In the genomic region with DNA sequence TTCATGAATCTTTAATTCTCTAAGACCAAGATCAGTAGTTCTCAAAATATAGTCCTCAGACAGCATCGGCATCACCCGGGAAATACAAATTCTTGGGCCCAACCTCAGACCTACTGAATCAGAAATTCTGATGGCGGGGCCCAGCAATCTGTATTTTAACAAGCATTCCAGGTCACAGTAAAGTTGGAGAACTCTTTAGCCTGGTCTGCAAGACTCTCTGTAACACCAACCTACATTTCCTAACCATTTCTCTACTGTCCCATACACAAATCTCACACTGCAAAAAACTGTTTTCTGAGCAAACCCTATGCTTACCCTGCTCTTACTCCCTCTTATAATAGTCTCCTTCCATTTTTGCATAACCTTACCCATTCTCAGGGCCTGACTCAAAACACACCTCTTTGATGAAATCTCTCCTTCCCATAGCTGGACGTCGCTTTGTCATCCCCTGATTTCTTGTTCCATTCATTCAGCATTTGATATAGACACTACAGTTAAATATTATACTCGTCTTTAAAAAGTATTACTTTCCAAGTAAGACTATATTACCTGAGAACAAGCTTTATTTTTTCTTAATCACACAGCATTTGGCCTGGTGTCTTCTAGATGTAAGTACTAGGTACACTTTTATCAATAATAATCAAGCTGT, we compare ENCODE assay signal across 12 cellular contexts.
A peak's percentile ranks its signal among the peaks of the same experiment; 100 is the strongest.
DNase-seq lines count a peak whose midpoint lies in the region; ATAC-seq and TF ChIP-seq lines count a peak whose summit lies in the region.
"Had no signal": no experiment of that assay in that cellular context is flagged by ENCODE, and none has a peak within 500 bp of the region (broad histone marks: within the 10 kb centered on the region; RNA-seq: fewer than 3 reads in every experiment).

No MANE protein-coding gene starts in this region.

- peaks cover 0 to 5% of the 10 kb centered on the region in 2 donors for H3K36me3 ChIP-seq in body of pancreas (replicated peaks in 1 of 2; ENCODE audit: insufficient read depth in 1 of 2, low read depth in 2 of 2)

- H3K36me3 Mint-ChIP-seq in WTC11 (peaks cover 31% of the 10 kb centered on the region), CD14-positive monocyte (peaks cover 83 to 98% of the 10 kb centered on the region in 2 donors)

- intact Hi-C loops in body of pancreas (cut with DNase I): no loop called here
- intact Hi-C loops in CD14-positive monocyte (cut with micrococcal nuclease): no loop called here

- POLR2A ChIA-PET in WTC11 (lab: Charles Lee): no interaction called here

- H3K4me1 ChIP-seq in body of pancreas: no peaks in the 10 kb centered on the region
- H3K4me1 ChIP-seq: testis had no signal

- TF ChIP-seq POLR2A in body of pancreas (IDR thresholded peaks at IDR 0.05): no peak

- H3K4me3 ChIP-seq in body of pancreas: no peak overlapping the region
- H3K4me3 ChIP-seq in coronary artery: no peak overlapping the region
- H3K4me3 ChIP-seq: testis had no signal

- DNase-seq in WTC11 (ENCODE audit: low spot score): no peak
- no peak for DNase-seq in retina
- no peak for DNase-seq in body of pancreas
- DNase-seq in coronary artery (ENCODE audit: low spot score): no peak
- no peak for DNase-seq in CD14-positive monocyte (ENCODE audit: low spot score)
- DNase-seq: DMS153, T1000, testis had no signal

- CTCF ChIA-PET in WTC11 (lab: Charles Lee): interaction anchor here (0.6 kb wide), 1 partner anchor 171 kb away, joined by 3 read pairs; no protein-coding TSS in a partner anchor

- H3K4me3 Mint-ChIP-seq in WTC11 (no peak overlapping the region), CD14-positive monocyte (no peak overlapping the region)
- H3K4me3 Mint-ChIP-seq: activated naive CD8-positive, alpha-beta T cell had no signal

- H3K9me3 ChIP-seq in body of pancreas: no peaks in the 10 kb centered on the region
- H3K9me3 ChIP-seq: testis had no signal

- H3K27ac Mint-ChIP-seq in WTC11: 0 out of 2 replicates have a peak overlapping the region, but pooled peaks have one; percentile 17
- no peak overlapping the region for H3K27ac Mint-ChIP-seq in CD14-positive monocyte
- H3K27ac Mint-ChIP-seq: activated naive CD8-positive, alpha-beta T cell had no signal

- 0 out of 2 replicates have a peak, but pooled peaks cover 5% of the 10 kb centered on the region for H3K9me3 Mint-ChIP-seq in WTC11
- peaks cover 0 to 3% (median 0%) of the 10 kb centered on the region in 7 donors for H3K9me3 Mint-ChIP-seq in CD14-positive monocyte

- H3K27me3 Mint-ChIP-seq in WTC11 (ENCODE audit: low read depth) (no peaks in the 10 kb centered on the region), CD14-positive monocyte (ENCODE audit: low read depth in 3 of 3) (no peaks in the 10 kb centered on the region)
- H3K27me3 Mint-ChIP-seq: activated naive CD8-positive, alpha-beta T cell had no signal

- TF ChIP-seq CTCF in WTC11 (IDR thresholded peaks at IDR 0.05) (no peak), body of pancreas (IDR thresholded peaks at IDR 0.05) (no peak), coronary artery (IDR thresholded peaks at IDR 0.05) (no peak), CD14-positive monocyte (IDR thresholded peaks at IDR 0.05) (no peak)

- H3K27ac ChIP-seq in body of pancreas (no peak overlapping the region), coronary artery (no peak overlapping the region)
- H3K27ac ChIP-seq: testis had no signal

- ATAC-seq in GM18511 (IDR thresholded peaks at IDR 0.05; ENCODE audit: unreplicated experiment) (peak; percentile 58), GM19438 (IDR thresholded peaks at IDR 0.05; ENCODE audit: low read depth, unreplicated experiment) (peak; percentile 40), HG02970 (IDR thresholded peaks at IDR 0.05; ENCODE audit: low FRiP score, unreplicated experiment) (peak; percentile 38), WTC11 (no peak), body of pancreas (no peak)

- no peaks in the 10 kb centered on the region for H3K27me3 ChIP-seq in body of pancreas
- H3K27me3 ChIP-seq: testis had no signal

- WGBS in body of pancreas, 2 donors: 93 to 94% methylated on average over 6 of the region's 6 CpGs

- H3K4me1 Mint-ChIP-seq in WTC11 (no peaks in the 10 kb centered on the region), CD14-positive monocyte (no peaks in the 10 kb centered on the region)

TF ChIP-seq in WTC11, 78 proteins besides CTCF, POLR2A, EP300 and RAD21:
- TF ChIP-seq ZNF416 (CRISPR knock-in tag; IDR thresholded peaks at IDR 0.05) (no peak), SP1 (CRISPR knock-in tag; conservative IDR thresholded peaks at IDR 0.05) (no peak), CREB1 (CRISPR knock-in tag; IDR thresholded peaks at IDR 0.05) (no peak), JAZF1 (CRISPR knock-in tag; IDR thresholded peaks at IDR 0.05) (no peak), JUN (CRISPR knock-in tag; IDR thresholded peaks at IDR 0.05) (no peak), NR2C2 (CRISPR knock-in tag; IDR thresholded peaks at IDR 0.05) (no peak)
- TF ChIP-seq, protein P1, sequence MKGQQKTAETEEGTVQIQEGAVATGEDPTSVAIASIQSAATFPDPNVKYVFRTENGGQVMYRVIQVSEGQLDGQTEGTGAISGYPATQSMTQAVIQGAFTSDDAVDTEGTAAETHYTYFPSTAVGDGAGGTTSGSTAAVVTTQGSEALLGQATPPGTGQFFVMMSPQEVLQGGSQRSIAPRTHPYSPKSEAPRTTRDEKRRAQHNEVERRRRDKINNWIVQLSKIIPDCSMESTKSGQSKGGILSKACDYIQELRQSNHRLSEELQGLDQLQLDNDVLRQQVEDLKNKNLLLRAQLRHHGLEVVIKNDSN (CRISPR knock-in tag; IDR thresholded peaks at IDR 0.05): no peak

Comparison
In these comparisons a context has a peak if more than half of its experiments do, and no peak if none do; other contexts are left out.
1. ATAC-seq: peak in GM18511 (single experiment), GM19438 (single experiment) and HG02970 (single experiment); none in WTC11 (single experiment) and body of pancreas (single experiment).